ENCODE assay signal across 8 cellular contexts in genomic region chr7:148527717-148528168, GRCh38.
DNase-seq lines count a peak whose midpoint lies in the region; ATAC-seq, FAIRE-seq and TF ChIP-seq lines count a peak whose summit lies in the region.

No MANE protein-coding gene starts in this region.

- no peak overlapping the region for H3K4me3 ChIP-seq in astrocyte of the cerebellum (ENCODE audit: low read depth, low read length)
- H3K4me3 ChIP-seq in keratinocyte (ENCODE audit: control insufficient read depth in 2 of 3, extremely low read depth in 1 of 3, insufficient read depth in 2 of 3, low read depth in 1 of 3, low read length in 3 of 3), result no peak overlapping the region

- peak; percentile 92 for FAIRE-seq in keratinocyte (lab: Jason Lieb, UNC)

- H3K79me2 ChIP-seq in keratinocyte (ENCODE audit: control insufficient read depth, insufficient read depth, low read length), result no peaks in the 10 kb centered on the region

- H3K4me1 ChIP-seq in keratinocyte (ENCODE audit: control insufficient read depth, extremely low read depth, insufficient read depth, low read length), result no peaks in the 10 kb centered on the region

- H2AFZ ChIP-seq in keratinocyte (ENCODE audit: control insufficient read depth, low read length), result no peak overlapping the region

- no peak overlapping the region for H3K27ac ChIP-seq in keratinocyte (ENCODE audit: control insufficient read depth, insufficient read depth, low read length)

- H3K36me3 ChIP-seq in keratinocyte (ENCODE audit: control insufficient read depth in 2 of 2, extremely low read depth in 1 of 2, insufficient read depth in 2 of 2, low read length in 2 of 2), result no peaks in the 10 kb centered on the region

- H3K4me2 ChIP-seq in keratinocyte (ENCODE audit: control insufficient read depth, extremely low read depth, insufficient read depth, low read depth, low read length), result no peak overlapping the region

- no peaks in the 10 kb centered on the region for H3K9me3 ChIP-seq in keratinocyte (ENCODE audit: control insufficient read depth, low read depth, low read length)

- DNase-seq in activated gamma-delta T cell treated with Interleukin-2 at 50 U/mL for 16 hours (peak; percentile 78), activated gamma-delta T cell (lab: John Stamatoyannopoulos, UW) (no peak), NAMALWA (ENCODE audit: low spot score) (peak; percentile 98), T-helper 2 cell (peak; percentile 57 to 93 (median 80)), astrocyte of the cerebellum (ENCODE audit: low read depth) (peak; percentile 40), keratinocyte (ENCODE audit: low read depth, low spot score) (peak; percentile 53)
- peak; percentile 80 for DNase-seq in stimulated activated CD4-positive, alpha-beta T cell treated with anti-CD3 and anti-CD28 coated beads, Interleukin-4, amount 100 ng/mL, for 4 hours

- ATAC-seq in HG02623 (IDR thresholded peaks at IDR 0.05; ENCODE audit: unreplicated experiment), result peak; percentile 97

- in situ Hi-C loops in astrocyte of the cerebellum (cut with HindIII; ENCODE audit: low sequenced_read_pairs), result no loop called here

- dilution Hi-C loops in keratinocyte (cut with MboI; ENCODE audit: extremely low pct_ligation_motif_present, low sequenced_read_pairs), result no loop called here

- peaks cover under 1% of the 10 kb centered on the region for H3K27me3 ChIP-seq in keratinocyte (ENCODE audit: control insufficient read depth, extremely low read depth, insufficient read depth, low read length)

- H4K20me1 ChIP-seq in keratinocyte (ENCODE audit: control insufficient read depth, extremely low read depth, insufficient read depth, low read length), result no peaks in the 10 kb centered on the region

- H3K9ac ChIP-seq in keratinocyte (ENCODE audit: control insufficient read depth, extremely low read depth, insufficient read depth, low read length), result no peak overlapping the region

- no peaks in the 10 kb centered on the region for H3K9me1 ChIP-seq in keratinocyte (ENCODE audit: control insufficient read depth, extremely low read depth, insufficient read depth, low read length)

- TF ChIP-seq CTCF in astrocyte of the cerebellum (IDR thresholded peaks at IDR 0.05; ENCODE audit: low read depth, low read length, missing control alignments) (peak; percentile 44), keratinocyte (optimal IDR thresholded peaks at IDR 0.05 in 1 of 3, IDR thresholded peaks at IDR 0.05 in 1 of 3, conservative IDR thresholded peaks at IDR 0.05 in 1 of 3; ENCODE audit: extremely low read depth in 1 of 3, insufficient read depth in 2 of 3, low read length in 3 of 3) (peak; percentile 81 to 85 (median 84))
